13 cellular contexts compared by ENCODE assay signal in the genomic region with DNA sequence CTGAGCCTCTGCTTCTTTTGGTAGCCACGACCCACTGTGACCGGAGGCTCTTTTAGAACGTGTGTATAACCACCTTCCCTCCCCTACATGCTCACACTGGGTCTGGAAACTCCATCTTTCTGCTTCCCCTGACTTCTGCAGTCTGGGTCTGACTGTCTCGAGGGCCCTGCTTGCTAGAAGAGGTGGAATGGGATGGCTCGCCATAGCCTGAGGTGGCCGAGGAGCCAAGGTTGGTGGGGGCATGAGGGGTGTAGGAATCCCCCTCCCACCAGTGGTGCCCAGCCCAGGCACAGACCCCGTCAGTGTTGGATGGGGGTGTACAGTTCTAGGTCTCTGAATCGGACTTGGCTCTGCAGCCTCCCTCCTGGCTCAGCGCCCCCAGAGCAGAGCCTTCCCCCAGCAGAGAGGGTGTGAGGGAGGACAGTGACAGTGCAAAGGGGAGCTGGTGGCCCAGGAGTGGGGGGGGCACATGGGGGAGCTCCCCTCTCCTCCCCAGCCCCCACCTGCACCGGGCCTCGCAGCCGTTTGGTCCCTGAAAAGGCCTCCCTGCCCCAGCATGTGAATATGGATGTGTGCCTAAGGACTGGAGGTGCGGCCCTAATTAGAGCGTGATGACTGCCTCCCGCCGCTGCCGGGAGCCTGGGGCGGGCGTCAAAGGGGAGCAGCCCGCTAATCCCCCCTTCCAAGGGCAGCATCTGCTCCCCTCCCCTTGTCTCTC.
A peak's percentile ranks its signal among the peaks of the same experiment; 100 is the strongest.
DNase-seq lines count a peak whose midpoint lies in the region; ATAC-seq and TF ChIP-seq lines count a peak whose summit lies in the region.
"Had no signal": no experiment of that assay in that cellular context is flagged by ENCODE, and none has a peak within 500 bp of the region (broad histone marks: within the 10 kb centered on the region; RNA-seq: fewer than 3 reads in every experiment).

No MANE protein-coding gene starts in this region.

- peaks cover 0 to 8% (median 0%) of the 10 kb centered on the region in 5 donors for H3K27me3 Mint-ChIP-seq in naive thymus-derived CD4-positive, alpha-beta T cell
- H3K27me3 Mint-ChIP-seq in stimulated activated memory B cell treated with anti-CD40 and anti-IgM and Interleukin-4, amounts not matched to agents 10 μg/mL and 1 μg/mL and 100 μg/mL, for 72 hours: peaks cover 63% of the 10 kb centered on the region
- H3K27me3 Mint-ChIP-seq in MCF 10A (ENCODE audit: insufficient read depth, unreplicated experiment): peaks cover 40% of the 10 kb centered on the region

- CTCF ChIA-PET in naive thymus-derived CD4-positive, alpha-beta T cell (lab: Charles Lee): no interaction called here
- CTCF ChIA-PET in MCF 10A (lab: Yijun Ruan, JAX): no interaction called here

- H3K9me3 Mint-ChIP-seq in naive thymus-derived CD4-positive, alpha-beta T cell: peaks cover 6 to 37% (median 23%) of the 10 kb centered on the region in 11 donors
- H3K9me3 Mint-ChIP-seq in stimulated activated memory B cell treated with anti-CD40 and anti-IgM and Interleukin-4, amounts not matched to agents 10 μg/mL and 1 μg/mL and 100 μg/mL, for 72 hours: peaks cover 18% of the 10 kb centered on the region
- H3K9me3 Mint-ChIP-seq in MCF 10A (ENCODE audit: unreplicated experiment): peaks cover 8% of the 10 kb centered on the region

- no peak overlapping the region for H3K27ac ChIP-seq in naive thymus-derived CD4-positive, alpha-beta T cell (ENCODE audit: low read depth, low read length)

- no TSS peak for BruUV-seq in MCF 10A (replicated peaks; lab: Mats Ljungman, UMichigan)

- no peak for TF ChIP-seq CTCF in BE2C (IDR thresholded peaks at IDR 0.05; ENCODE audit: low read depth, low read length)
- TF ChIP-seq CTCF in MCF 10A (IDR thresholded peaks at IDR 0.05; ENCODE audit: unreplicated experiment): no peak

- DNase-seq in BE2C (peak; percentile 17), D341Med (ENCODE audit: low spot score) (peak; percentile 72), NCI-H446 treated with DMSO at 0.1 percent for 48 hours (lab: John Stamatoyannopoulos, UW) (peak; percentile 76), MCF 10A (ENCODE audit: unreplicated experiment) (no peak), epidermal melanocyte (ENCODE audit: insufficient read length, low spot score) (no peak)
- no peak for DNase-seq in naive thymus-derived CD4-positive, alpha-beta T cell
- DNase-seq: activated CD4-positive, alpha-beta T cell treated with anti-CD3 and anti-CD28 coated beads for 48 hours; hypothalamus; NCI-H1930; SHP77 treated with DMSO at 0.1 percent for 48 hours had no signal

- peaks cover 13% of the 10 kb centered on the region for H3K4me1 ChIP-seq in BE2C
- H3K4me1 ChIP-seq in naive thymus-derived CD4-positive, alpha-beta T cell (ENCODE audit: control insufficient read depth in 2 of 2, insufficient read depth in 2 of 2, low read length in 2 of 2): no peaks in the 10 kb centered on the region

- peak; percentile 38 for ATAC-seq in naive thymus-derived CD4-positive, alpha-beta T cell
- ATAC-seq in stimulated activated memory B cell treated with anti-CD40 and anti-IgM and Interleukin-4, amounts not matched to agents 10 μg/mL and 1 μg/mL and 100 μg/mL, for 72 hours: no peak
- ATAC-seq: activated naive CD4-positive, alpha-beta T cell treated with anti-CD3 and anti-CD28 coated beads, Interleukin-2, amount 50 U/mL, for 72 hours; left colon had no signal

- H3K9me3 ChIP-seq in BE2C: no peaks in the 10 kb centered on the region
- H3K9me3 ChIP-seq in naive thymus-derived CD4-positive, alpha-beta T cell (ENCODE audit: control insufficient read depth in 2 of 3, low read length in 3 of 3): peaks cover 0 to 22% (median 0%) of the 10 kb centered on the region in 3 experiments

- no peaks in the 10 kb centered on the region for H3K36me3 ChIP-seq in BE2C
- no peaks in the 10 kb centered on the region for H3K36me3 ChIP-seq in naive thymus-derived CD4-positive, alpha-beta T cell (ENCODE audit: control insufficient read depth in 2 of 3, insufficient read depth in 3 of 3, low read length in 3 of 3)

- peak overlapping the region; percentile 37 for H3K4me3 ChIP-seq in BE2C (ENCODE audit: low read depth, low read length)
- H3K4me3 ChIP-seq in naive thymus-derived CD4-positive, alpha-beta T cell (ENCODE audit: low read length): no peak overlapping the region

- peaks cover 2 to 25% (median 14%) of the 10 kb centered on the region in 5 donors for H3K36me3 Mint-ChIP-seq in naive thymus-derived CD4-positive, alpha-beta T cell
- H3K36me3 Mint-ChIP-seq in stimulated activated memory B cell treated with anti-CD40 and anti-IgM and Interleukin-4, amounts not matched to agents 10 μg/mL and 1 μg/mL and 100 μg/mL, for 72 hours: peaks cover 6% of the 10 kb centered on the region
- no peaks in the 10 kb centered on the region for H3K36me3 Mint-ChIP-seq in MCF 10A (ENCODE audit: insufficient read depth, unreplicated experiment)

- peaks cover 0 to 20% (median 4%) of the 10 kb centered on the region in 7 donors for H3K4me1 Mint-ChIP-seq in naive thymus-derived CD4-positive, alpha-beta T cell
- peaks cover 39% of the 10 kb centered on the region for H3K4me1 Mint-ChIP-seq in stimulated activated memory B cell treated with anti-CD40 and anti-IgM and Interleukin-4, amounts not matched to agents 10 μg/mL and 1 μg/mL and 100 μg/mL, for 72 hours
- H3K4me1 Mint-ChIP-seq in MCF 10A (ENCODE audit: insufficient read depth, unreplicated experiment): no peaks in the 10 kb centered on the region

- POLR2A ChIA-PET in naive thymus-derived CD4-positive, alpha-beta T cell (lab: Charles Lee): no interaction called here
- POLR2A ChIA-PET in MCF 10A (lab: Yijun Ruan, JAX): no interaction called here

- intact Hi-C loops in naive thymus-derived CD4-positive, alpha-beta T cell (cut with micrococcal nuclease): no loop called here
- intact Hi-C loops in MCF 10A (cut with micrococcal nuclease): no loop called here

- H3K27me3 ChIP-seq in BE2C: no peaks in the 10 kb centered on the region
- no peaks in the 10 kb centered on the region for H3K27me3 ChIP-seq in naive thymus-derived CD4-positive, alpha-beta T cell (ENCODE audit: control insufficient read depth in 2 of 2, insufficient read depth in 2 of 2, low read length in 2 of 2)

- H3K27ac Mint-ChIP-seq in naive thymus-derived CD4-positive, alpha-beta T cell: peak overlapping the region in 2 of 9 donors; percentile 22 to 67
- no peak overlapping the region for H3K27ac Mint-ChIP-seq in stimulated activated memory B cell treated with anti-CD40 and anti-IgM and Interleukin-4, amounts not matched to agents 10 μg/mL and 1 μg/mL and 100 μg/mL, for 72 hours
- H3K27ac Mint-ChIP-seq in MCF 10A (ENCODE audit: low read depth, unreplicated experiment): no peak overlapping the region
- H3K27ac Mint-ChIP-seq: activated naive CD4-positive, alpha-beta T cell treated with anti-CD3 and anti-CD28 coated beads, Interleukin-2, amount 50 U/mL, for 72 hours had no signal

- H3K4me3 Mint-ChIP-seq in naive thymus-derived CD4-positive, alpha-beta T cell: no peak overlapping the region
- H3K4me3 Mint-ChIP-seq in stimulated activated memory B cell treated with anti-CD40 and anti-IgM and Interleukin-4, amounts not matched to agents 10 μg/mL and 1 μg/mL and 100 μg/mL, for 72 hours: no peak overlapping the region
- H3K4me3 Mint-ChIP-seq in MCF 10A (ENCODE audit: unreplicated experiment): no peak overlapping the region

Comparison
In these comparisons a context has a peak if more than half of its experiments do, and no peak if none do; other contexts are left out.
1. DNase-seq: peak in BE2C (single experiment), D341Med (single experiment) and NCI-H446 treated with DMSO at 0.1 percent for 48 hours (single experiment); none in naive thymus-derived CD4-positive, alpha-beta T cell (0 of 9), MCF 10A (single experiment) and epidermal melanocyte (single experiment).